Comparison of ENCODE assay signal across 3 cellular contexts in the genomic region with DNA sequence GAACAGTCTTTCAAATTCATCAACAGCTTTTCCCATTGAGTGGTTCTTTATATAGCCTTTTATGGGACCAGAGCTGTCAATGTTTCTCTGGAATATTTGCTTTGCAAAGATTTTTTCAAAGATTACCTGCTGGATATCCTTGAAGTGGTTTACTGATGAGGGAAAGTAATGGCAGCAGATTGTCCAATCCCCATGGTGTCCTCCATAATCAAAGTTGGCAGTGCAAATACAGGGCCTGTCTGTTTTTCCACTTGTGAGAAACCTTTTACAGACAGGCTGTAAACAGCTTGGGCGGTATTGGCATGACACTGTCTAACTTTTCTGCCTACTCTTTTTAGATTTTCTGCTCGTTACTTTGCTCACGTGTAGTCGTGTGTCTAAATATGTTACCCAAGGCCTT.
"Had no signal": no experiment of that assay in that cellular context is flagged by ENCODE, and none has a peak within 500 bp of the region (broad histone marks: within the 10 kb centered on the region; RNA-seq: fewer than 3 reads in every experiment).

No MANE protein-coding gene starts in this region.

- ATAC-seq: GM12878 had no signal

- H3K4me3 ChIP-seq: GM12878 had no signal

- DNase-seq: GDM1, GF-D8 had no signal
